8 cellular contexts compared by ENCODE assay signal in genomic region chr12:95217377-95218163, GRCh38.
A peak's percentile ranks its signal among the peaks of the same experiment; 100 is the strongest.
DNase-seq lines count a peak whose midpoint lies in the region; ATAC-seq and TF ChIP-seq lines count a peak whose summit lies in the region.

Gene FGD6 (minus strand): TSS chr12:95217467. CDS start chr12:95217240, 227 bp downstream.
Gene VEZT (plus strand): TSS chr12:95217807. CDS start chr12:95217851, 44 bp downstream.

- DNase-seq in DMS114 treated with DMSO at 0.1 percent for 48 hours (lab: John Stamatoyannopoulos, UW; ENCODE audit: unreplicated experiment) (peak; percentile 98), HuH-7.5 (ENCODE audit: low spot score) (peak; percentile 91), activated T-cell treated with anti-CD3 and anti-CD28 coated beads for 4 hours (peak; percentile 96), epidermal melanocyte (ENCODE audit: insufficient read length, low spot score) (peak; percentile 91), middle frontal gyrus (ENCODE audit: extremely low spot score, low spot score) (peak; percentile 99)
- peak; percentile 92 to 95 for DNase-seq in stimulated activated CD8-positive, alpha-beta memory T cell treated with anti-CD3 and anti-CD28 coated beads, Interleukin-2, amount 100 ng/mL, for 48 hours (ENCODE audit: low read depth in 2 of 2)

- ATAC-seq in GM21526 (IDR thresholded peaks at IDR 0.05; ENCODE audit: low FRiP score, unreplicated experiment): peak; percentile 94

- H3K4me1 ChIP-seq in OCI-LY3 (ENCODE audit: low read length): peaks cover 20% of the 10 kb centered on the region

- H3K9ac ChIP-seq in OCI-LY3 (ENCODE audit: low read length): peak within 1 kb of the TSS; percentile 81

- peak within 1 kb of the TSS; percentile 95 for H3K4me3 ChIP-seq in OCI-LY3 (ENCODE audit: low read length)

- no peaks in the 10 kb centered on the region for H3K9me3 ChIP-seq in OCI-LY3 (ENCODE audit: insufficient read depth, low read length)

- peak; percentile 56 for TF ChIP-seq CTCF in OCI-LY3 (IDR thresholded peaks at IDR 0.05; ENCODE audit: low read depth, low read length)

- no peaks in the 10 kb centered on the region; the same call in 1 of the 2 replicates for H4K20me1 ChIP-seq in OCI-LY3 (ENCODE audit: insufficient read depth, low read length)

- no peaks in the 10 kb centered on the region for H3K36me3 ChIP-seq in OCI-LY3 (replicated peaks; ENCODE audit: low read depth, low read length)

- peaks cover 45% of the 10 kb centered on the region for H3K79me2 ChIP-seq in OCI-LY3 (ENCODE audit: low read length)

- peak within 1 kb of the TSS; percentile 99 for H2AFZ ChIP-seq in OCI-LY3 (ENCODE audit: low read depth, low read length)

- H3K27ac ChIP-seq in OCI-LY3 (ENCODE audit: low read length): peak within 1 kb of the TSS; percentile 67

- no peaks in the 10 kb centered on the region for H3K27me3 ChIP-seq in OCI-LY3 (ENCODE audit: low read depth, low read length)

- peak within 1 kb of the TSS; percentile 99 for H3K4me2 ChIP-seq in OCI-LY3 (ENCODE audit: low read length)

Comparison
In these comparisons a context has a peak if more than half of its experiments do, and no peak if none do; other contexts are left out.
1. Peak in every context shown above with its lines: DNase-seq, ATAC-seq, H3K4me3 ChIP-seq and H3K27ac ChIP-seq.